1 cellular context compared by ENCODE assay signal in genomic region chr19:18768046-18768771, GRCh38.
TF ChIP-seq lines count a peak whose summit lies in the region.

No MANE protein-coding gene starts in this region.

TF ChIP-seq in GM23338, 12 proteins besides CTCF, POLR2A, EP300 and RAD21:
- no peak for TF ChIP-seq JUNB (IDR thresholded peaks at IDR 0.05; ENCODE audit: unreplicated experiment)
- TF ChIP-seq EZH2phosphoT487 (IDR thresholded peaks at IDR 0.05; ENCODE audit: unreplicated experiment) = no peak
- no peak for TF ChIP-seq POLR2AphosphoS5 (IDR thresholded peaks at IDR 0.05; ENCODE audit: low read depth)
- no peak for TF ChIP-seq CREB1 (CRISPR knock-in tag; IDR thresholded peaks at IDR 0.05; ENCODE audit: low read depth)
- no peak for TF ChIP-seq ZNF462 (CRISPR knock-in tag; IDR thresholded peaks at IDR 0.05)
- no peak for TF ChIP-seq NANOG (IDR thresholded peaks at IDR 0.05; ENCODE audit: borderline replicate concordance)
- no peak for TF ChIP-seq EZH2 (IDR thresholded peaks at IDR 0.05; ENCODE audit: low read depth, unreplicated experiment)
- no peak for TF ChIP-seq REST (IDR thresholded peaks at IDR 0.05; ENCODE audit: unreplicated experiment)
